ENCODE assay signal across 23 cellular contexts in the genomic region with DNA sequence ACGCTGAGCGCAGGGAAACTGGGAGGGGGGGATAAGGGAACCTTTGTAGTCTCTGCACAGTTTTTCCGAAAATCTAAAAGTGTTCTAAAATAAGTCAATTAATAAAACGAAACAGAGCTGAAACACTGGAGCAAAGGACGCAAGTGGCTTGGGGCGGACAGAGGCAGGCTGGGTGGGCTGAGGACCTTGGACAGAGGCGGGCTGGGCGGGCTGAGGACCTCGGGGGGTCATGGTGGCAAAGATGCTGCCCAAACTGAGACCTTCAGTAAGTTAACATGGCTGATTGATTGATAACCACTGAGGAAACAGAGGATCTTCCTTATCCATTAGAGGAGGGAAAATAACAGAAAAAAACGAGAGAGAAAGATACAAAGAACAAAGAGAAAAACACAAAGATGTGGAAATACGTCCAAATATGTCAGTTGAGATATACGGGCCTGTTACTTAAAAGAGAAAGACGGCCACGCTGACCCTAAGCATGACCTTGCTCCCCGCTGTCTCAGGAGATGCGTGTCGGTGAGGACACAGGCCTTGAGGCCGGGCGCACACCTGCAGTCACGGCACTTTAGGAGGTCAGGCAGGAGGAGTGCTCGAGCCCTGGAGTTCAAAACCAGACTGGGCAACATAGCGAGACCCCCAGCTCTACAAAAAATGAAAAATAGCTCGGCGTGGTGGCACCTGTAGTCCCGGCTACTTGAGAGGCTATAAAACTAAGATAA.
A peak's percentile ranks its signal among the peaks of the same experiment; 100 is the strongest.
DNase-seq lines count a peak whose midpoint lies in the region; ATAC-seq, FAIRE-seq and TF ChIP-seq lines count a peak whose summit lies in the region.
"Had no signal": no experiment of that assay in that cellular context is flagged by ENCODE, and none has a peak within 500 bp of the region (broad histone marks: within the 10 kb centered on the region; RNA-seq: fewer than 3 reads in every experiment).

No MANE protein-coding gene starts in this region.

- no peaks in the 10 kb centered on the region for H3K27me3 Mint-ChIP-seq in T-helper 17 cell
- no peaks in the 10 kb centered on the region for H3K27me3 Mint-ChIP-seq in activated CD4-positive, alpha-beta memory T cell treated with anti-CD3 and anti-CD28 coated beads for 36 hours
- H3K27me3 Mint-ChIP-seq: CD4-positive, alpha-beta memory T cell; T-cell had no signal

- H3K9me3 Mint-ChIP-seq in activated CD4-positive, alpha-beta memory T cell treated with anti-CD3 and anti-CD28 coated beads for 36 hours: no peaks in the 10 kb centered on the region
- H3K9me3 Mint-ChIP-seq: CD4-positive, alpha-beta memory T cell; T-cell had no signal

- POLR2A ChIA-PET in activated CD4-positive, alpha-beta memory T cell treated with anti-CD3 and anti-CD28 coated beads for 36 hours (lab: Charles Lee): interaction anchor here (0.6 kb wide), 1 partner anchor 12 kb away, joined by 3 read pairs; no protein-coding TSS in a partner anchor

- H3K4me3 ChIP-seq in right atrium auricular region (no peak overlapping the region), kidney (ENCODE audit: low read length in 2 of 2) (no peak overlapping the region), gastroesophageal sphincter (no peak overlapping the region)
- H3K4me3 ChIP-seq: A549, PC-9 had no signal

- H3K36me3 ChIP-seq in right atrium auricular region: no peaks in the 10 kb centered on the region
- H3K36me3 ChIP-seq in kidney (ENCODE audit: control insufficient read depth in 1 of 2, insufficient read depth in 2 of 2, low read length in 2 of 2): peaks cover 0 to 2% of the 10 kb centered on the region in 2 donors
- H3K36me3 ChIP-seq in gastroesophageal sphincter: peaks cover 0 to 85% of the 10 kb centered on the region in 2 donors
- H3K36me3 ChIP-seq: BE2C had no signal

- peak; percentile 8 for DNase-seq in left ventricle myocardium superior
- no peak for DNase-seq in right atrium auricular region (ENCODE audit: low spot score)
- no peak for DNase-seq in T-helper 17 cell
- DNase-seq in kidney: peak; percentile 54
- DNase-seq in activated CD4-positive, alpha-beta memory T cell treated with anti-CD3 and anti-CD28 coated beads for 36 hours: no peak
- DNase-seq in glomerular visceral epithelial cell (ENCODE audit: extremely low spot score): no peak
- DNase-seq: BE2C; Caco-2; CD4-positive, alpha-beta memory T cell; DND-41; H7; KBM-7; MM.1S; NCI-H1092; NCI-H1436; NCI-H187 treated with DMSO at 0.1 percent for 48 hours; NCI-H2107; PC-9; RPMI8226; SIG-M5; T-cell had no signal

- ATAC-seq in left ventricle myocardium superior (no peak), T-helper 17 cell (no peak), gastroesophageal sphincter (no peak)
- ATAC-seq: A549, T-cell had no signal

- no peak overlapping the region for H3K9ac ChIP-seq in kidney (ENCODE audit: low read length in 2 of 2)

- peaks cover 4% of the 10 kb centered on the region for H3K36me3 Mint-ChIP-seq in T-helper 17 cell (ENCODE audit: low read depth)
- no peaks in the 10 kb centered on the region for H3K36me3 Mint-ChIP-seq in activated CD4-positive, alpha-beta memory T cell treated with anti-CD3 and anti-CD28 coated beads for 36 hours

- TF ChIP-seq POLR2A in gastroesophageal sphincter (IDR thresholded peaks at IDR 0.05): no peak

- FAIRE-seq in kidney (lab: Jason Lieb, UNC): no peak
- FAIRE-seq: A549 had no signal

- CTCF ChIA-PET in activated CD4-positive, alpha-beta memory T cell treated with anti-CD3 and anti-CD28 coated beads for 36 hours (lab: Charles Lee): no interaction called here

- no peaks in the 10 kb centered on the region for H3K9me3 ChIP-seq in right atrium auricular region
- H3K9me3 ChIP-seq in T-helper 17 cell (ENCODE audit: control insufficient read depth, low read length, poor library complexity, severe bottlenecking): no peaks in the 10 kb centered on the region
- H3K9me3 ChIP-seq in kidney (ENCODE audit: control insufficient read depth in 1 of 2, low read length in 2 of 2): no peaks in the 10 kb centered on the region
- H3K9me3 ChIP-seq in gastroesophageal sphincter: no peaks in the 10 kb centered on the region
- H3K9me3 ChIP-seq: A549, BE2C, Caco-2 had no signal

- WGBS in gastroesophageal sphincter (ENCODE audit: low coverage in 1 of 2), 2 donors: 90 to 91% methylated on average over 22 to 24 of the region's 25 CpGs

- H3K27ac ChIP-seq in right atrium auricular region: no peak overlapping the region
- no peak overlapping the region for H3K27ac ChIP-seq in kidney (ENCODE audit: low read depth in 2 of 2, low read length in 2 of 2)
- H3K27ac ChIP-seq in gastroesophageal sphincter: no peak overlapping the region
- H3K27ac ChIP-seq: A549, PC-9 had no signal

- H3K27me3 ChIP-seq in right atrium auricular region: no peaks in the 10 kb centered on the region
- no peaks in the 10 kb centered on the region for H3K27me3 ChIP-seq in gastroesophageal sphincter
- H3K27me3 ChIP-seq: BE2C had no signal

- TF ChIP-seq EP300 in gastroesophageal sphincter (IDR thresholded peaks at IDR 0.05): no peak

- H3K4me1 ChIP-seq in right atrium auricular region: no peaks in the 10 kb centered on the region
- no peaks in the 10 kb centered on the region for H3K4me1 ChIP-seq in kidney (ENCODE audit: control insufficient read depth in 1 of 2, insufficient read depth in 1 of 2, low read depth in 1 of 2, low read length in 2 of 2)
- H3K4me1 ChIP-seq in gastroesophageal sphincter: no peaks in the 10 kb centered on the region
- H3K4me1 ChIP-seq: A549, BE2C, Caco-2 had no signal

- intact Hi-C loops in left ventricle myocardium superior (cut with micrococcal nuclease) (no loop called here), kidney (cut with DNase I) (no loop called here)
- intact Hi-C loops in activated CD4-positive, alpha-beta memory T cell treated with anti-CD3 and anti-CD28 coated beads for 36 hours (cut with micrococcal nuclease): no loop called here

- H3K4me3 Mint-ChIP-seq in T-helper 17 cell: peak overlapping the region; percentile 19
- H3K4me3 Mint-ChIP-seq in activated CD4-positive, alpha-beta memory T cell treated with anti-CD3 and anti-CD28 coated beads for 36 hours: no peak overlapping the region
- H3K4me3 Mint-ChIP-seq: CD4-positive, alpha-beta memory T cell; T-cell had no signal

- peaks cover 2% of the 10 kb centered on the region for H3K4me1 Mint-ChIP-seq in T-helper 17 cell
- H3K4me1 Mint-ChIP-seq in activated CD4-positive, alpha-beta memory T cell treated with anti-CD3 and anti-CD28 coated beads for 36 hours (ENCODE audit: low read depth): peaks cover 3% of the 10 kb centered on the region

- no peak overlapping the region for H3K27ac Mint-ChIP-seq in T-helper 17 cell
- H3K27ac Mint-ChIP-seq in activated CD4-positive, alpha-beta memory T cell treated with anti-CD3 and anti-CD28 coated beads for 36 hours: no peak overlapping the region
- H3K27ac Mint-ChIP-seq: CD4-positive, alpha-beta memory T cell; T-cell had no signal

- TF ChIP-seq CTCF in right atrium auricular region (IDR thresholded peaks at IDR 0.05): no peak
- TF ChIP-seq CTCF in kidney (IDR thresholded peaks at IDR 0.05; ENCODE audit: borderline replicate concordance, extremely low read depth, insufficient read depth): no peak
- TF ChIP-seq CTCF in gastroesophageal sphincter (IDR thresholded peaks at IDR 0.05): no peak

Comparison
In these comparisons a context has a peak if more than half of its experiments do, and no peak if none do; other contexts are left out.
1. DNase-seq: peak in left ventricle myocardium superior (single experiment) and kidney (single experiment); none in right atrium auricular region (single experiment), T-helper 17 cell (0 of 3), activated CD4-positive, alpha-beta memory T cell treated with anti-CD3 and anti-CD28 coated beads for 36 hours (single experiment) and glomerular visceral epithelial cell (single experiment).